In genomic region chr2:241770936-241771285, GRCh38 we compare ENCODE assay signal across 1 cellular context.
TF ChIP-seq lines count a peak whose summit lies in the region.

No MANE protein-coding gene starts in this region.

TF ChIP-seq in HepG2, 621 proteins besides CTCF, POLR2A, EP300 and RAD21 (continued from another document and continues in another):
- 0 out of 2 replicates have a peak, but pooled peaks have one; percentile 40 for TF ChIP-seq DZIP1 (CRISPR knock-in tag; IDR thresholded peaks at IDR 0.05)
- 0 out of 2 replicates have a peak, but pooled peaks have one; percentile 57 for TF ChIP-seq ZMAT5 (CRISPR knock-in tag; IDR thresholded peaks at IDR 0.05; ENCODE audit: borderline replicate concordance, low read depth)
- no peak for TF ChIP-seq ZNF446 (CRISPR knock-in tag; IDR thresholded peaks at IDR 0.05)
- peak; percentile 61; the same call in 1 of the 2 replicates for TF ChIP-seq ZNF337 (CRISPR knock-in tag; IDR thresholded peaks at IDR 0.05; ENCODE audit: borderline replicate concordance, low read depth)
- no peak for TF ChIP-seq SUZ12 (IDR thresholded peaks at IDR 0.05; ENCODE audit: low read depth, low read length)
- peak; percentile 5 for TF ChIP-seq ZEB1 (IDR thresholded peaks at IDR 0.05; ENCODE audit: insufficient replicate concordance, low read depth)
- 0 out of 2 replicates have a peak, but pooled peaks have one; percentile 59 for TF ChIP-seq ZNF615 (CRISPR knock-in tag; IDR thresholded peaks at IDR 0.05; ENCODE audit: borderline replicate concordance)
- peak; percentile 18 for TF ChIP-seq DBP (CRISPR knock-in tag; IDR thresholded peaks at IDR 0.05; ENCODE audit: not compliant biosample characterization)
- TF ChIP-seq SAFB2 (CRISPR knock-in tag; IDR thresholded peaks at IDR 0.05; ENCODE audit: borderline replicate concordance, low read depth), result no peak
- 0 out of 2 replicates have a peak, but pooled peaks have one; percentile 20 for TF ChIP-seq ZSCAN22 (CRISPR knock-in tag; IDR thresholded peaks at IDR 0.05)
- TF ChIP-seq ZSCAN12 (CRISPR knock-in tag; IDR thresholded peaks at IDR 0.05), result 0 out of 2 replicates have a peak, but pooled peaks have one; percentile 2
- peak; percentile 80 for TF ChIP-seq ZNF501 (CRISPR knock-in tag; IDR thresholded peaks at IDR 0.05)
- no peak for TF ChIP-seq ZNF512B (CRISPR knock-in tag; IDR thresholded peaks at IDR 0.05; ENCODE audit: borderline replicate concordance)
- no peak for TF ChIP-seq YEATS2 (CRISPR knock-in tag; IDR thresholded peaks at IDR 0.05; ENCODE audit: borderline replicate concordance)
- peak; percentile 19 for TF ChIP-seq ZNF274 (CRISPR knock-in tag; IDR thresholded peaks at IDR 0.05)
- TF ChIP-seq ZNF101 (CRISPR knock-in tag; IDR thresholded peaks at IDR 0.05; ENCODE audit: borderline replicate concordance, low read depth), result no peak
- no peak for TF ChIP-seq PLRG1 (conservative IDR thresholded peaks at IDR 0.05)
- TF ChIP-seq ZNF749 (CRISPR knock-in tag; IDR thresholded peaks at IDR 0.05; ENCODE audit: borderline replicate concordance), result 0 out of 2 replicates have a peak, but pooled peaks have one; percentile 20
- 0 out of 2 replicates have a peak, but pooled peaks have one; percentile 54 for TF ChIP-seq ZNF816 (CRISPR knock-in tag; IDR thresholded peaks at IDR 0.05; ENCODE audit: borderline replicate concordance)
- no peak for TF ChIP-seq ZBTB34 (CRISPR knock-in tag; IDR thresholded peaks at IDR 0.05)
- no peak for TF ChIP-seq NFATC3 (CRISPR knock-in tag; IDR thresholded peaks at IDR 0.05)
- no peak for TF ChIP-seq ATF1 (CRISPR knock-in tag; IDR thresholded peaks at IDR 0.05)
- TF ChIP-seq RARG (CRISPR knock-in tag; IDR thresholded peaks at IDR 0.05; ENCODE audit: low read depth), result peak; percentile 78; the same call in 1 of the 2 replicates
- no peak for TF ChIP-seq AGO1 (IDR thresholded peaks at IDR 0.05; ENCODE audit: low read depth, low read length, poor library complexity, severe bottlenecking)
- peak; percentile 20; the same call in 1 of the 2 replicates for TF ChIP-seq FOXC1 (CRISPR knock-in tag; IDR thresholded peaks at IDR 0.05; ENCODE audit: borderline replicate concordance)
- TF ChIP-seq ELK4 (CRISPR knock-in tag; IDR thresholded peaks at IDR 0.05; ENCODE audit: borderline replicate concordance), result no peak
- TF ChIP-seq ZNF138 (CRISPR knock-in tag; IDR thresholded peaks at IDR 0.05; ENCODE audit: low read depth), result 0 out of 2 replicates have a peak, but pooled peaks have one; percentile 36
- TF ChIP-seq ZNF234 (CRISPR knock-in tag; conservative IDR thresholded peaks at IDR 0.05), result peak; percentile 70; the same call in 1 of the 2 replicates
- no peak for TF ChIP-seq PAWR (CRISPR knock-in tag; IDR thresholded peaks at IDR 0.05; ENCODE audit: borderline replicate concordance)
- 0 out of 2 replicates have a peak, but pooled peaks have one; percentile 18 for TF ChIP-seq PLSCR1 (CRISPR knock-in tag; IDR thresholded peaks at IDR 0.05; ENCODE audit: borderline replicate concordance)
- TF ChIP-seq GMEB1 (CRISPR knock-in tag; IDR thresholded peaks at IDR 0.05; ENCODE audit: borderline replicate concordance), result 0 out of 2 replicates have a peak, but pooled peaks have one; percentile 14
- no peak for TF ChIP-seq SMAD3 (CRISPR knock-in tag; IDR thresholded peaks at IDR 0.05)
- no peak for TF ChIP-seq AHR (CRISPR knock-in tag; IDR thresholded peaks at IDR 0.05)
- TF ChIP-seq ZXDC (CRISPR knock-in tag; IDR thresholded peaks at IDR 0.05), result 0 out of 2 replicates have a peak, but pooled peaks have one; percentile 61
- TF ChIP-seq ZNF558 (CRISPR knock-in tag; IDR thresholded peaks at IDR 0.05; ENCODE audit: borderline replicate concordance), result peak; percentile 97; the same call in 1 of the 2 replicates
- TF ChIP-seq FUBP1 (CRISPR knock-in tag; IDR thresholded peaks at IDR 0.05; ENCODE audit: borderline replicate concordance), result 0 out of 2 replicates have a peak, but pooled peaks have one; percentile 9
- TF ChIP-seq TAF1 (CRISPR knock-in tag; IDR thresholded peaks at IDR 0.05), result 0 out of 2 replicates have a peak, but pooled peaks have one; percentile 9
- TF ChIP-seq ZSCAN29 (CRISPR knock-in tag; conservative IDR thresholded peaks at IDR 0.05), result no peak
- TF ChIP-seq SP4 (CRISPR knock-in tag; IDR thresholded peaks at IDR 0.05), result no peak
- peak; percentile 69 for TF ChIP-seq RBM22 (optimal IDR thresholded peaks at IDR 0.05; ENCODE audit: low read length)
- no peak for TF ChIP-seq ZFAT (CRISPR knock-in tag; conservative IDR thresholded peaks at IDR 0.05)
- TF ChIP-seq GFI1 (CRISPR knock-in tag; IDR thresholded peaks at IDR 0.05; ENCODE audit: borderline replicate concordance), result peak; percentile 7; the same call in 1 of the 2 replicates
- peak; percentile 67 for TF ChIP-seq SRY (CRISPR knock-in tag; IDR thresholded peaks at IDR 0.05)
